In genomic region chr11:3984896-3985295, GRCh38 we compare ENCODE assay signal across 9 cellular contexts.
A peak's percentile ranks its signal among the peaks of the same experiment; 100 is the strongest.
DNase-seq lines count a peak whose midpoint lies in the region; ATAC-seq and TF ChIP-seq lines count a peak whose summit lies in the region.
"Had no signal": no experiment of that assay in that cellular context is flagged by ENCODE, and none has a peak within 500 bp of the region (broad histone marks: within the 10 kb centered on the region; RNA-seq: fewer than 3 reads in every experiment).

No MANE protein-coding gene starts in this region.

- POLR2A ChIA-PET in activated CD4-positive, alpha-beta T cell treated with anti-CD3 and anti-CD28 coated beads, Interleukin-2, amount 10 ng/mL, durations not matched to agents 7 days and 5 days (lab: Charles Lee), result no interaction called here

- peak; percentile 82 for ATAC-seq in GM23338

- DNase-seq in GM23338 (ENCODE audit: low spot score), result peak; percentile 63
- DNase-seq in activated CD4-positive, alpha-beta T cell treated with anti-CD3 and anti-CD28 coated beads, Interleukin-2, amount 10 ng/mL, durations not matched to agents 7 days and 5 days, result peak; percentile 39
- DNase-seq in chondrocyte (ENCODE audit: low spot score), result no peak
- DNase-seq in stimulated activated CD4-positive, alpha-beta T cell treated with anti-CD3 and anti-CD28 coated beads, Interleukin-2, amount 100 ng/mL, for 4 hours (ENCODE audit: low read depth), result peak; percentile 22
- DNase-seq in coronary artery (ENCODE audit: low spot score), result no peak
- no peak for DNase-seq in HT-29 (ENCODE audit: low spot score)
- DNase-seq in COLO668 (lab: John Stamatoyannopoulos, UW; ENCODE audit: unreplicated experiment), result no peak
- DNase-seq in GOT3 (lab: John Stamatoyannopoulos, UW), result no peak
- DNase-seq: activated CD4-positive, CD25-positive, alpha-beta regulatory T cell treated with anti-CD3 and anti-CD28 coated beads, Interleukin-2, amount 50 U/mL, for 72 hours had no signal

- H3K36me3 Mint-ChIP-seq in GM23338 (ENCODE audit: low read depth) (no peaks in the 10 kb centered on the region), chondrocyte (ENCODE audit: low read depth) (peaks cover 1% of the 10 kb centered on the region)
- H3K36me3 Mint-ChIP-seq in activated CD4-positive, alpha-beta T cell treated with anti-CD3 and anti-CD28 coated beads, Interleukin-2, amount 10 ng/mL, durations not matched to agents 7 days and 5 days (ENCODE audit: low read depth), result peaks cover 49% of the 10 kb centered on the region

- no peaks in the 10 kb centered on the region for H3K9me2 ChIP-seq in GM23338 (ENCODE audit: insufficient read depth)

- H3K27ac Mint-ChIP-seq in GM23338 (no peak overlapping the region), chondrocyte (ENCODE audit: unreplicated experiment) (no peak overlapping the region)
- peak overlapping the region; percentile 6 for H3K27ac Mint-ChIP-seq in activated CD4-positive, alpha-beta T cell treated with anti-CD3 and anti-CD28 coated beads, Interleukin-2, amount 10 ng/mL, durations not matched to agents 7 days and 5 days

- H3K4me2 ChIP-seq in GM23338, result no peak overlapping the region

- no peaks in the 10 kb centered on the region for H3F3A ChIP-seq in GM23338 (replicated peaks; ENCODE audit: low read depth)

- H3K27me3 Mint-ChIP-seq in GM23338 (ENCODE audit: insufficient read depth, low read depth, poor library complexity), result peaks cover 2% of the 10 kb centered on the region
- H3K27me3 Mint-ChIP-seq in activated CD4-positive, alpha-beta T cell treated with anti-CD3 and anti-CD28 coated beads, Interleukin-2, amount 10 ng/mL, durations not matched to agents 7 days and 5 days, result no peaks in the 10 kb centered on the region
- no peaks in the 10 kb centered on the region for H3K27me3 Mint-ChIP-seq in chondrocyte (ENCODE audit: low read depth)

- CTCF ChIA-PET in activated CD4-positive, alpha-beta T cell treated with anti-CD3 and anti-CD28 coated beads, Interleukin-2, amount 10 ng/mL, durations not matched to agents 7 days and 5 days (lab: Charles Lee), result interaction anchor here (0.8 to 2.9 kb wide), 6 partner anchors 10 to 166 kb away, joined by 3 to 9 read pairs (median 4); partner anchors contain the start of gene STIM1

- H3K4me1 ChIP-seq in GM23338 (ENCODE audit: insufficient read depth), result no peaks in the 10 kb centered on the region; the same call in 1 of the 2 replicates

- no peak overlapping the region for H2AFZ ChIP-seq in GM23338

- H3K4me3 Mint-ChIP-seq in GM23338 (no peak overlapping the region), chondrocyte (ENCODE audit: unreplicated experiment) (no peak overlapping the region)
- no peak overlapping the region for H3K4me3 Mint-ChIP-seq in activated CD4-positive, alpha-beta T cell treated with anti-CD3 and anti-CD28 coated beads, Interleukin-2, amount 10 ng/mL, durations not matched to agents 7 days and 5 days

- H3K79me2 ChIP-seq in GM23338 (replicated peaks; ENCODE audit: insufficient read depth), result no peaks in the 10 kb centered on the region

- H3K27me3 ChIP-seq in GM23338 (ENCODE audit: insufficient read depth), result no peaks in the 10 kb centered on the region

- H3K36me3 ChIP-seq in GM23338 (ENCODE audit: insufficient read depth), result no peaks in the 10 kb centered on the region

- no peak overlapping the region for H3K4me3 ChIP-seq in GM23338
- H3K4me3 ChIP-seq in coronary artery, result no peak overlapping the region

- no peak overlapping the region for H3K27ac ChIP-seq in GM23338 (ENCODE audit: low read depth)
- no peak overlapping the region for H3K27ac ChIP-seq in coronary artery

- TF ChIP-seq CTCF in GM23338 (conservative IDR thresholded peaks at IDR 0.05; ENCODE audit: low read depth in 2 of 2), result peak; percentile 41 to 70
- TF ChIP-seq CTCF in chondrocyte (IDR thresholded peaks at IDR 0.05), result peak; percentile 16
- TF ChIP-seq CTCF in coronary artery (IDR thresholded peaks at IDR 0.05), result no peak

- H3K9me3 Mint-ChIP-seq in GM23338, result no peaks in the 10 kb centered on the region
- no peaks in the 10 kb centered on the region for H3K9me3 Mint-ChIP-seq in activated CD4-positive, alpha-beta T cell treated with anti-CD3 and anti-CD28 coated beads, Interleukin-2, amount 10 ng/mL, durations not matched to agents 7 days and 5 days
- H3K9me3 Mint-ChIP-seq in chondrocyte (ENCODE audit: low read depth), result peaks cover 2% of the 10 kb centered on the region

- H4K20me1 ChIP-seq in GM23338 (replicated peaks; ENCODE audit: insufficient read depth), result no peaks in the 10 kb centered on the region

- H3K4me1 Mint-ChIP-seq in GM23338 (peaks cover 5% of the 10 kb centered on the region; the same call in 2 of the 3 replicates), chondrocyte (ENCODE audit: low read depth) (peaks cover 19% of the 10 kb centered on the region)
- peaks cover 79% of the 10 kb centered on the region for H3K4me1 Mint-ChIP-seq in activated CD4-positive, alpha-beta T cell treated with anti-CD3 and anti-CD28 coated beads, Interleukin-2, amount 10 ng/mL, durations not matched to agents 7 days and 5 days

TF ChIP-seq in GM23338, 12 proteins besides CTCF, POLR2A, EP300 and RAD21 (continues in another document):
- TF ChIP-seq ETS1 (IDR thresholded peaks at IDR 0.05), result no peak
- TF ChIP-seq POLR2AphosphoS5 (IDR thresholded peaks at IDR 0.05; ENCODE audit: low read depth), result no peak
- no peak for TF ChIP-seq CREB1 (CRISPR knock-in tag; IDR thresholded peaks at IDR 0.05; ENCODE audit: low read depth)
- no peak for TF ChIP-seq ZNF114 (CRISPR knock-in tag; IDR thresholded peaks at IDR 0.05)
- no peak for TF ChIP-seq EZH2phosphoT487 (IDR thresholded peaks at IDR 0.05; ENCODE audit: unreplicated experiment)
- TF ChIP-seq NANOG (IDR thresholded peaks at IDR 0.05; ENCODE audit: borderline replicate concordance), result no peak
- no peak for TF ChIP-seq ZNF331 (CRISPR knock-in tag; IDR thresholded peaks at IDR 0.05; ENCODE audit: low read depth)
- no peak for TF ChIP-seq JUNB (IDR thresholded peaks at IDR 0.05; ENCODE audit: unreplicated experiment)
- TF ChIP-seq EZH2 (IDR thresholded peaks at IDR 0.05; ENCODE audit: low read depth, unreplicated experiment), result no peak
- TF ChIP-seq STAT1 (IDR thresholded peaks at IDR 0.05; ENCODE audit: unreplicated experiment), result no peak
- no peak for TF ChIP-seq REST (IDR thresholded peaks at IDR 0.05; ENCODE audit: unreplicated experiment)

Comparison
In these comparisons a context has a peak if more than half of its experiments do, and no peak if none do; other contexts are left out.
1. DNase-seq: peak in GM23338 (single experiment), activated CD4-positive, alpha-beta T cell treated with anti-CD3 and anti-CD28 coated beads, Interleukin-2, amount 10 ng/mL, durations not matched to agents 7 days and 5 days (single experiment) and stimulated activated CD4-positive, alpha-beta T cell treated with anti-CD3 and anti-CD28 coated beads, Interleukin-2, amount 100 ng/mL, for 4 hours (single experiment); none in chondrocyte (single experiment), coronary artery (single experiment), HT-29 (single experiment), COLO668 (single experiment) and GOT3 (single experiment).